In the genomic region with DNA sequence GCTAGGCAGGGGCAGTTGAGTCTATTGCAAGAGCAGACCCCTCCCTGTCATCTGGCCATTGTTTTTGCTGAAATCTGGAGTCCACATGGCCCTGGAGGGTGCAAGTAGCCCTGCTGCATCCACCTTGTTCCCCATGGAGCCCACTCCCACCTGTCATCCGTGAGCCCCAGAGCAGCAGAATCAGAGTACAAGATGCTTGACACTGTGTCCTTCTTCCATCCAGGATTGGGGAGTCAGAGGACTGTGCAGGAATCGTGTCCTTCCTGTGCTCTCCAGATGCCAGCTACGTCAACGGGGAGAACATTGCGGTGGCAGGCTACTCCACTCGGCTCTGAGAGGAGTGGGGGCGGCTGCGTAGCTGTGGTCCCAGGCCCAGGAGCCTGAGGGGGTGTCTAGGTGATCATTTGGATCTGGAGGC, we compare ENCODE assay signal across 1 cellular context.
TF ChIP-seq lines count a peak whose summit lies in the region.

No MANE protein-coding gene starts in this region.

TF ChIP-seq in HepG2, 621 proteins besides CTCF, POLR2A, EP300 and RAD21 (continued from another document and continues in another):
- TF ChIP-seq, protein P1, sequence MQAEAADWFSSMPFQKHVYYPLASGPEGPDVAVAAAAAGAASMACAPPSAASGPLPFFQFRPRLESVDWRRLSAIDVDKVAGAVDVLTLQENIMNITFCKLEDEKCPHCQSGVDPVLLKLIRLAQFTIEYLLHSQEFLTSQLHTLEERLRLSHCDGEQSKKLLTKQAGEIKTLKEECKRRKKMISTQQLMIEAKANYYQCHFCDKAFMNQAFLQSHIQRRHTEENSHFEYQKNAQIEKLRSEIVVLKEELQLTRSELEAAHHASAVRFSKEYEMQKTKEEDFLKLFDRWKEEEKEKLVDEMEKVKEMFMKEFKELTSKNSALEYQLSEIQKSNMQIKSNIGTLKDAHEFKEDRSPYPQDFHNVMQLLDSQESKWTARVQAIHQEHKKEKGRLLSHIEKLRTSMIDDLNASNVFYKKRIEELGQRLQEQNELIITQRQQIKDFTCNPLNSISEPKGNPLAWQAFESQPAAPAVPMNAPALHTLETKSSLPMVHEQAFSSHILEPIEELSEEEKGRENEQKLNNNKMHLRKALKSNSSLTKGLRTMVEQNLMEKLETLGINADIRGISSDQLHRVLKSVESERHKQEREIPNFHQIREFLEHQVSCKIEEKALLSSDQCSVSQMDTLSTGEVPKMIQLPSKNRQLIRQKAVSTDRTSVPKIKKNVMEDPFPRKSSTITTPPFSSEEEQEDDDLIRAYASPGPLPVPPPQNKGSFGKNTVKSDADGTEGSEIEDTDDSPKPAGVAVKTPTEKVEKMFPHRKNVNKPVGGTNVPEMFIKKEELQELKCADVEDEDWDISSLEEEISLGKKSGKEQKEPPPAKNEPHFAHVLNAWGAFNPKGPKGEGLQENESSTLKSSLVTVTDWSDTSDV (CRISPR knock-in tag; IDR thresholded peaks at IDR 0.05): no peak
- TF ChIP-seq ARNTL (CRISPR knock-in tag; IDR thresholded peaks at IDR 0.05) (no peak), ZBTB8A (CRISPR knock-in tag; IDR thresholded peaks at IDR 0.05; ENCODE audit: borderline replicate concordance, low read depth) (no peak), ATF7 (IDR thresholded peaks at IDR 0.05) (no peak), ATF7 (CRISPR knock-in tag; IDR thresholded peaks at IDR 0.05) (no peak), ISX (CRISPR knock-in tag; conservative IDR thresholded peaks at IDR 0.05) (no peak), RXRA (CRISPR knock-in tag; IDR thresholded peaks at IDR 0.05) (no peak), ZFAT (CRISPR knock-in tag; conservative IDR thresholded peaks at IDR 0.05) (no peak), ZNF674 (CRISPR knock-in tag; IDR thresholded peaks at IDR 0.05; ENCODE audit: low read depth) (no peak), MXI1 (IDR thresholded peaks at IDR 0.05; ENCODE audit: borderline replicate concordance, low read depth, low read length) (no peak), DPF2 (CRISPR knock-in tag; IDR thresholded peaks at IDR 0.05; ENCODE audit: borderline replicate concordance, low read depth) (no peak), TBP (CRISPR knock-in tag; IDR thresholded peaks at IDR 0.05) (no peak), ZNF225 (CRISPR knock-in tag; IDR thresholded peaks at IDR 0.05) (peak; percentile 73; the same call in 1 of the 2 replicates), MAFG (CRISPR knock-in tag; IDR thresholded peaks at IDR 0.05) (no peak), HDAC1 (CRISPR knock-in tag; IDR thresholded peaks at IDR 0.05) (no peak), ZNF567 (CRISPR knock-in tag; IDR thresholded peaks at IDR 0.05; ENCODE audit: borderline replicate concordance) (no peak), ZNF17 (CRISPR knock-in tag; IDR thresholded peaks at IDR 0.05) (no peak), GTF3A (CRISPR knock-in tag; conservative IDR thresholded peaks at IDR 0.05) (no peak), ZNF841 (CRISPR knock-in tag; IDR thresholded peaks at IDR 0.05; ENCODE audit: borderline replicate concordance) (no peak), ZNF556 (CRISPR knock-in tag; IDR thresholded peaks at IDR 0.05; ENCODE audit: borderline replicate concordance) (no peak), KDM4B (CRISPR knock-in tag; IDR thresholded peaks at IDR 0.05) (no peak), NFRKB (IDR thresholded peaks at IDR 0.05) (no peak), KLF16 (CRISPR knock-in tag; IDR thresholded peaks at IDR 0.05) (peak in 1 of 2 experiments; percentile 54; a peak in 1 of 4 replicates), ZNF792 (CRISPR knock-in tag; IDR thresholded peaks at IDR 0.05) (no peak), ZMYM2 (CRISPR knock-in tag; IDR thresholded peaks at IDR 0.05) (no peak), TOPORS (CRISPR knock-in tag; IDR thresholded peaks at IDR 0.05) (no peak), CREM (IDR thresholded peaks at IDR 0.05) (no peak), CREM (CRISPR knock-in tag; IDR thresholded peaks at IDR 0.05) (no peak), SIX1 (CRISPR knock-in tag; IDR thresholded peaks at IDR 0.05; ENCODE audit: borderline replicate concordance) (no peak), ZNF772 (CRISPR knock-in tag; IDR thresholded peaks at IDR 0.05) (peak; percentile 45; the same call in 1 of the 2 replicates), ZC3H4 (CRISPR knock-in tag; IDR thresholded peaks at IDR 0.05; ENCODE audit: borderline replicate concordance) (peak; percentile 91), HOXA7 (CRISPR knock-in tag; IDR thresholded peaks at IDR 0.05) (no peak), HNRNPUL1 (IDR thresholded peaks at IDR 0.05; ENCODE audit: low read depth, low read length) (no peak), ZNF777 (CRISPR knock-in tag; IDR thresholded peaks at IDR 0.05) (no peak), HOXA3 (CRISPR knock-in tag; IDR thresholded peaks at IDR 0.05) (no peak; the same call in 1 of the 2 replicates), ADNP (CRISPR knock-in tag; IDR thresholded peaks at IDR 0.05) (no peak), ZNF83 (CRISPR knock-in tag; IDR thresholded peaks at IDR 0.05; ENCODE audit: borderline replicate concordance) (no peak), MTF1 (CRISPR knock-in tag; IDR thresholded peaks at IDR 0.05) (no peak), SRF (IDR thresholded peaks at IDR 0.05; ENCODE audit: low read depth, low read length) (no peak), NFE2L1 (CRISPR knock-in tag; IDR thresholded peaks at IDR 0.05; ENCODE audit: borderline replicate concordance) (0 out of 2 replicates have a peak, but pooled peaks have one; percentile 8), FOSL1 (CRISPR knock-in tag; IDR thresholded peaks at IDR 0.05; ENCODE audit: borderline replicate concordance) (no peak), ZNF616 (CRISPR knock-in tag; IDR thresholded peaks at IDR 0.05; ENCODE audit: low read depth) (no peak)
- TF ChIP-seq, protein P2, sequence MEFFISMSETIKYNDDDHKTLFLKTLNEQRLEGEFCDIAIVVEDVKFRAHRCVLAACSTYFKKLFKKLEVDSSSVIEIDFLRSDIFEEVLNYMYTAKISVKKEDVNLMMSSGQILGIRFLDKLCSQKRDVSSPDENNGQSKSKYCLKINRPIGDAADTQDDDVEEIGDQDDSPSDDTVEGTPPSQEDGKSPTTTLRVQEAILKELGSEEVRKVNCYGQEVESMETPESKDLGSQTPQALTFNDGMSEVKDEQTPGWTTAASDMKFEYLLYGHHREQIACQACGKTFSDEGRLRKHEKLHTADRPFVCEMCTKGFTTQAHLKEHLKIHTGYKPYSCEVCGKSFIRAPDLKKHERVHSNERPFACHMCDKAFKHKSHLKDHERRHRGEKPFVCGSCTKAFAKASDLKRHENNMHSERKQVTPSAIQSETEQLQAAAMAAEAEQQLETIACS (CRISPR knock-in tag; IDR thresholded peaks at IDR 0.05): no peak
- TF ChIP-seq, protein P3, sequence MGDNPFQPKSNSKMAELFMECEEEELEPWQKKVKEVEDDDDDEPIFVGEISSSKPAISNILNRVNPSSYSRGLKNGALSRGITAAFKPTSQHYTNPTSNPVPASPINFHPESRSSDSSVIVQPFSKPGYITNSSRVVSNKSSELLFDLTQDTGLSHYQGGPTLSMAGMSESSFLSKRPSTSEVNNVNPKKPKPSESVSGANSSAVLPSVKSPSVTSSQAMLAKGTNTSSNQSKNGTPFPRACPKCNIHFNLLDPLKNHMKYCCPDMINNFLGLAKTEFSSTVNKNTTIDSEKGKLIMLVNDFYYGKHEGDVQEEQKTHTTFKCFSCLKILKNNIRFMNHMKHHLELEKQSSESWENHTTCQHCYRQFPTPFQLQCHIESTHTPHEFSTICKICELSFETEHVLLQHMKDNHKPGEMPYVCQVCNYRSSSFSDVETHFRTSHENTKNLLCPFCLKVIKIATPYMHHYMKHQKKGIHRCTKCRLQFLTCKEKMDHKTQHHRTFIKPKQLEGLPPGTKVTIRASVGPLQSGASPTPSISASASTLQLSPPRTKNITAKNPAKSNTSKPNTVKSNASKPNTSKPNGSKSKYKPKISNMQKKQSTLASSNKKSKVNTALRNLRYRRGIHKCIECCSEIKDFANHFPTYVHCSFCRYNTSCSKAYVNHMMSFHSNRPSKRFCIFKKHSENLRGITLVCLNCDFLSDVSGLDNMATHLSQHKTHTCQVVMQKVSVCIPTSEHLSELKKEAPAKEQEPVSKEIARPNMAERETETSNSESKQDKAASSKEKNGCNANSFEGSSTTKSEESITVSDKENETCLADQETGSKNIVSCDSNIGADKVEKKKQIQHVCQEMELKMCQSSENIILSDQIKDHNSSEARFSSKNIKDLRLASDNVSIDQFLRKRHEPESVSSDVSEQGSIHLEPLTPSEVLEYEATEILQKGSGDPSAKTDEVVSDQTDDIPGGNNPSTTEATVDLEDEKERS (CRISPR knock-in tag; IDR thresholded peaks at IDR 0.05): no peak
- TF ChIP-seq, protein P4, sequence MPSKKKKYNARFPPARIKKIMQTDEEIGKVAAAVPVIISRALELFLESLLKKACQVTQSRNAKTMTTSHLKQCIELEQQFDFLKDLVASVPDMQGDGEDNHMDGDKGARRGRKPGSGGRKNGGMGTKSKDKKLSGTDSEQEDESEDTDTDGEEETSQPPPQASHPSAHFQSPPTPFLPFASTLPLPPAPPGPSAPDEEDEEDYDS (CRISPR knock-in tag; IDR thresholded peaks at IDR 0.05): no peak
- TF ChIP-seq, protein P5, sequence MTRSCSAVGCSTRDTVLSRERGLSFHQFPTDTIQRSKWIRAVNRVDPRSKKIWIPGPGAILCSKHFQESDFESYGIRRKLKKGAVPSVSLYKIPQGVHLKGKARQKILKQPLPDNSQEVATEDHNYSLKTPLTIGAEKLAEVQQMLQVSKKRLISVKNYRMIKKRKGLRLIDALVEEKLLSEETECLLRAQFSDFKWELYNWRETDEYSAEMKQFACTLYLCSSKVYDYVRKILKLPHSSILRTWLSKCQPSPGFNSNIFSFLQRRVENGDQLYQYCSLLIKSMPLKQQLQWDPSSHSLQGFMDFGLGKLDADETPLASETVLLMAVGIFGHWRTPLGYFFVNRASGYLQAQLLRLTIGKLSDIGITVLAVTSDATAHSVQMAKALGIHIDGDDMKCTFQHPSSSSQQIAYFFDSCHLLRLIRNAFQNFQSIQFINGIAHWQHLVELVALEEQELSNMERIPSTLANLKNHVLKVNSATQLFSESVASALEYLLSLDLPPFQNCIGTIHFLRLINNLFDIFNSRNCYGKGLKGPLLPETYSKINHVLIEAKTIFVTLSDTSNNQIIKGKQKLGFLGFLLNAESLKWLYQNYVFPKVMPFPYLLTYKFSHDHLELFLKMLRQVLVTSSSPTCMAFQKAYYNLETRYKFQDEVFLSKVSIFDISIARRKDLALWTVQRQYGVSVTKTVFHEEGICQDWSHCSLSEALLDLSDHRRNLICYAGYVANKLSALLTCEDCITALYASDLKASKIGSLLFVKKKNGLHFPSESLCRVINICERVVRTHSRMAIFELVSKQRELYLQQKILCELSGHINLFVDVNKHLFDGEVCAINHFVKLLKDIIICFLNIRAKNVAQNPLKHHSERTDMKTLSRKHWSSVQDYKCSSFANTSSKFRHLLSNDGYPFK (CRISPR knock-in tag; IDR thresholded peaks at IDR 0.05; ENCODE audit: borderline replicate concordance): no peak
- TF ChIP-seq, protein P6, sequence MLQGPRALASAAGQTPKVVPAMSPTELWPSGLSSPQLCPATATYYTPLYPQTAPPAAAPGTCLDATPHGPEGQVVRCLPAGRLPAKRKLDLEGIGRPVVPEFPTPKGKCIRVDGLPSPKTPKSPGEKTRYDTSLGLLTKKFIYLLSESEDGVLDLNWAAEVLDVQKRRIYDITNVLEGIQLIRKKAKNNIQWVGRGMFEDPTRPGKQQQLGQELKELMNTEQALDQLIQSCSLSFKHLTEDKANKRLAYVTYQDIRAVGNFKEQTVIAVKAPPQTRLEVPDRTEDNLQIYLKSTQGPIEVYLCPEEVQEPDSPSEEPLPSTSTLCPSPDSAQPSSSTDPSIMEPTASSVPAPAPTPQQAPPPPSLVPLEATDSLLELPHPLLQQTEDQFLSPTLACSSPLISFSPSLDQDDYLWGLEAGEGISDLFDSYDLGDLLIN (CRISPR knock-in tag; IDR thresholded peaks at IDR 0.05; ENCODE audit: borderline replicate concordance): no peak
- TF ChIP-seq, protein P7, sequence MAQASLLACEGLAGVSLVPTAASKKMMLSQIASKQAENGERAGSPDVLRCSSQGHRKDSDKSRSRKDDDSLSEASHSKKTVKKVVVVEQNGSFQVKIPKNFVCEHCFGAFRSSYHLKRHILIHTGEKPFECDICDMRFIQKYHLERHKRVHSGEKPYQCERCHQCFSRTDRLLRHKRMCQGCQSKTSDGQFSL (CRISPR knock-in tag; IDR thresholded peaks at IDR 0.05): no peak
- TF ChIP-seq, protein P8, sequence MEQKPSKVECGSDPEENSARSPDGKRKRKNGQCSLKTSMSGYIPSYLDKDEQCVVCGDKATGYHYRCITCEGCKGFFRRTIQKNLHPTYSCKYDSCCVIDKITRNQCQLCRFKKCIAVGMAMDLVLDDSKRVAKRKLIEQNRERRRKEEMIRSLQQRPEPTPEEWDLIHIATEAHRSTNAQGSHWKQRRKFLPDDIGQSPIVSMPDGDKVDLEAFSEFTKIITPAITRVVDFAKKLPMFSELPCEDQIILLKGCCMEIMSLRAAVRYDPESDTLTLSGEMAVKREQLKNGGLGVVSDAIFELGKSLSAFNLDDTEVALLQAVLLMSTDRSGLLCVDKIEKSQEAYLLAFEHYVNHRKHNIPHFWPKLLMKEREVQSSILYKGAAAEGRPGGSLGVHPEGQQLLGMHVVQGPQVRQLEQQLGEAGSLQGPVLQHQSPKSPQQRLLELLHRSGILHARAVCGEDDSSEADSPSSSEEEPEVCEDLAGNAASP (CRISPR knock-in tag; IDR thresholded peaks at IDR 0.05; ENCODE audit: borderline replicate concordance): no peak
- TF ChIP-seq, protein P9, sequence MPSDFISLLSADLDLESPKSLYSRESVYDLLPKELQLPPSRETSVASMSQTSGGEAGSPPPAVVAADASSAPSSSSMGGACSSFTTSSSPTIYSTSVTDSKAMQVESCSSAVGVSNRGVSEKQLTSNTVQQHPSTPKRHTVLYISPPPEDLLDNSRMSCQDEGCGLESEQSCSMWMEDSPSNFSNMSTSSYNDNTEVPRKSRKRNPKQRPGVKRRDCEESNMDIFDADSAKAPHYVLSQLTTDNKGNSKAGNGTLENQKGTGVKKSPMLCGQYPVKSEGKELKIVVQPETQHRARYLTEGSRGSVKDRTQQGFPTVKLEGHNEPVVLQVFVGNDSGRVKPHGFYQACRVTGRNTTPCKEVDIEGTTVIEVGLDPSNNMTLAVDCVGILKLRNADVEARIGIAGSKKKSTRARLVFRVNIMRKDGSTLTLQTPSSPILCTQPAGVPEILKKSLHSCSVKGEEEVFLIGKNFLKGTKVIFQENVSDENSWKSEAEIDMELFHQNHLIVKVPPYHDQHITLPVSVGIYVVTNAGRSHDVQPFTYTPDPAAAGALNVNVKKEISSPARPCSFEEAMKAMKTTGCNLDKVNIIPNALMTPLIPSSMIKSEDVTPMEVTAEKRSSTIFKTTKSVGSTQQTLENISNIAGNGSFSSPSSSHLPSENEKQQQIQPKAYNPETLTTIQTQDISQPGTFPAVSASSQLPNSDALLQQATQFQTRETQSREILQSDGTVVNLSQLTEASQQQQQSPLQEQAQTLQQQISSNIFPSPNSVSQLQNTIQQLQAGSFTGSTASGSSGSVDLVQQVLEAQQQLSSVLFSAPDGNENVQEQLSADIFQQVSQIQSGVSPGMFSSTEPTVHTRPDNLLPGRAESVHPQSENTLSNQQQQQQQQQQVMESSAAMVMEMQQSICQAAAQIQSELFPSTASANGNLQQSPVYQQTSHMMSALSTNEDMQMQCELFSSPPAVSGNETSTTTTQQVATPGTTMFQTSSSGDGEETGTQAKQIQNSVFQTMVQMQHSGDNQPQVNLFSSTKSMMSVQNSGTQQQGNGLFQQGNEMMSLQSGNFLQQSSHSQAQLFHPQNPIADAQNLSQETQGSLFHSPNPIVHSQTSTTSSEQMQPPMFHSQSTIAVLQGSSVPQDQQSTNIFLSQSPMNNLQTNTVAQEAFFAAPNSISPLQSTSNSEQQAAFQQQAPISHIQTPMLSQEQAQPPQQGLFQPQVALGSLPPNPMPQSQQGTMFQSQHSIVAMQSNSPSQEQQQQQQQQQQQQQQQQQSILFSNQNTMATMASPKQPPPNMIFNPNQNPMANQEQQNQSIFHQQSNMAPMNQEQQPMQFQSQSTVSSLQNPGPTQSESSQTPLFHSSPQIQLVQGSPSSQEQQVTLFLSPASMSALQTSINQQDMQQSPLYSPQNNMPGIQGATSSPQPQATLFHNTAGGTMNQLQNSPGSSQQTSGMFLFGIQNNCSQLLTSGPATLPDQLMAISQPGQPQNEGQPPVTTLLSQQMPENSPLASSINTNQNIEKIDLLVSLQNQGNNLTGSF (CRISPR knock-in tag; IDR thresholded peaks at IDR 0.05): no peak
